1 cellular context compared by ENCODE assay signal in genomic region chr11:78139422-78140391, GRCh38.
TF ChIP-seq lines count a peak whose summit lies in the region.

Gene ALG8 (minus strand): TSS chr11:78139626. CDS start chr11:78139588, 38 bp downstream.

TF ChIP-seq in HepG2, 621 proteins besides CTCF, POLR2A, EP300 and RAD21 (continued from another document and continues in another):
- TF ChIP-seq ZNF800 (CRISPR knock-in tag; IDR thresholded peaks at IDR 0.05) (peak; percentile 76; the same call in 1 of the 2 replicates), ZNF260 (CRISPR knock-in tag; IDR thresholded peaks at IDR 0.05; ENCODE audit: borderline replicate concordance, low read depth) (no peak), ZNF230 (CRISPR knock-in tag; IDR thresholded peaks at IDR 0.05) (peak; percentile 81; the same call in 1 of the 2 replicates), MED1 (CRISPR knock-in tag; IDR thresholded peaks at IDR 0.05) (peak; percentile 57), SOX13 (IDR thresholded peaks at IDR 0.05) (no peak), SOX13 (CRISPR knock-in tag; conservative IDR thresholded peaks at IDR 0.05 in 1 of 2, IDR thresholded peaks at IDR 0.05 in 1 of 2) (peak in 1 of 2 experiments; percentile 40; a peak in 2 of 4 replicates), HINFP (CRISPR knock-in tag; IDR thresholded peaks at IDR 0.05; ENCODE audit: low read depth) (peak; percentile 81; the same call in 1 of the 2 replicates), MAFK (conservative IDR thresholded peaks at IDR 0.05 in 1 of 2, IDR thresholded peaks at IDR 0.05 in 1 of 2; ENCODE audit: low read length in 2 of 2) (peak; percentile 26 to 32; a peak in 1 of 4 replicates), FOXK1 (CRISPR knock-in tag; IDR thresholded peaks at IDR 0.05; ENCODE audit: borderline replicate concordance, low read depth) (peak; percentile 79), HOXA9 (CRISPR knock-in tag; IDR thresholded peaks at IDR 0.05; ENCODE audit: borderline replicate concordance) (peak; percentile 92; the same call in 1 of the 2 replicates), ZC3H4 (CRISPR knock-in tag; IDR thresholded peaks at IDR 0.05; ENCODE audit: borderline replicate concordance) (no peak), ZNF792 (CRISPR knock-in tag; IDR thresholded peaks at IDR 0.05) (peak; percentile 91), ELK4 (CRISPR knock-in tag; IDR thresholded peaks at IDR 0.05; ENCODE audit: borderline replicate concordance) (no peak; the same call in 1 of the 2 replicates), REXO4 (CRISPR knock-in tag; IDR thresholded peaks at IDR 0.05; ENCODE audit: borderline replicate concordance) (no peak), SP1 (IDR thresholded peaks at IDR 0.05) (no peak), SP1 (CRISPR knock-in tag; IDR thresholded peaks at IDR 0.05) (0 out of 2 replicates have a peak, but pooled peaks have one; percentile 48), ZNF20 (CRISPR knock-in tag; IDR thresholded peaks at IDR 0.05) (0 out of 2 replicates have a peak, but pooled peaks have one; percentile 11), ZNF44 (CRISPR knock-in tag; IDR thresholded peaks at IDR 0.05) (peak; percentile 61; the same call in 1 of the 2 replicates), KIAA2018 (CRISPR knock-in tag; IDR thresholded peaks at IDR 0.05; ENCODE audit: borderline replicate concordance) (no peak), POLR2AphosphoS2 (IDR thresholded peaks at IDR 0.05; ENCODE audit: low read depth, low read length) (no peak), AFF4 (CRISPR knock-in tag; IDR thresholded peaks at IDR 0.05) (0 out of 2 replicates have a peak, but pooled peaks have one; percentile 34), ZBTB37 (CRISPR knock-in tag; IDR thresholded peaks at IDR 0.05) (no peak), NR2F1 (CRISPR knock-in tag; IDR thresholded peaks at IDR 0.05) (no peak), ZBTB20 (CRISPR knock-in tag; IDR thresholded peaks at IDR 0.05; ENCODE audit: borderline replicate concordance, low read depth) (no peak; the same call in 1 of the 2 replicates), TMF1 (CRISPR knock-in tag; IDR thresholded peaks at IDR 0.05; ENCODE audit: low read depth) (peak; percentile 90; the same call in 1 of the 2 replicates), ZNF782 (CRISPR knock-in tag; IDR thresholded peaks at IDR 0.05; ENCODE audit: borderline replicate concordance) (no peak), NFIB (CRISPR knock-in tag; IDR thresholded peaks at IDR 0.05; ENCODE audit: borderline replicate concordance) (no peak), STAT5B (CRISPR knock-in tag; IDR thresholded peaks at IDR 0.05) (no peak; the same call in 1 of the 2 replicates), RFX1 (IDR thresholded peaks at IDR 0.05) (no peak), ZBTB43 (CRISPR knock-in tag; conservative IDR thresholded peaks at IDR 0.05) (peak; percentile 88), DDIT3 (CRISPR knock-in tag; IDR thresholded peaks at IDR 0.05) (no peak), ZNF530 (CRISPR knock-in tag; IDR thresholded peaks at IDR 0.05; ENCODE audit: low read depth) (no peak), JDP2 (CRISPR knock-in tag; IDR thresholded peaks at IDR 0.05; ENCODE audit: borderline replicate concordance) (0 out of 2 replicates have a peak, but pooled peaks have one; percentile 71), ZNF547 (CRISPR knock-in tag; IDR thresholded peaks at IDR 0.05) (peak; percentile 78)
